ENCODE assay signal across 8 cellular contexts in the genomic region with DNA sequence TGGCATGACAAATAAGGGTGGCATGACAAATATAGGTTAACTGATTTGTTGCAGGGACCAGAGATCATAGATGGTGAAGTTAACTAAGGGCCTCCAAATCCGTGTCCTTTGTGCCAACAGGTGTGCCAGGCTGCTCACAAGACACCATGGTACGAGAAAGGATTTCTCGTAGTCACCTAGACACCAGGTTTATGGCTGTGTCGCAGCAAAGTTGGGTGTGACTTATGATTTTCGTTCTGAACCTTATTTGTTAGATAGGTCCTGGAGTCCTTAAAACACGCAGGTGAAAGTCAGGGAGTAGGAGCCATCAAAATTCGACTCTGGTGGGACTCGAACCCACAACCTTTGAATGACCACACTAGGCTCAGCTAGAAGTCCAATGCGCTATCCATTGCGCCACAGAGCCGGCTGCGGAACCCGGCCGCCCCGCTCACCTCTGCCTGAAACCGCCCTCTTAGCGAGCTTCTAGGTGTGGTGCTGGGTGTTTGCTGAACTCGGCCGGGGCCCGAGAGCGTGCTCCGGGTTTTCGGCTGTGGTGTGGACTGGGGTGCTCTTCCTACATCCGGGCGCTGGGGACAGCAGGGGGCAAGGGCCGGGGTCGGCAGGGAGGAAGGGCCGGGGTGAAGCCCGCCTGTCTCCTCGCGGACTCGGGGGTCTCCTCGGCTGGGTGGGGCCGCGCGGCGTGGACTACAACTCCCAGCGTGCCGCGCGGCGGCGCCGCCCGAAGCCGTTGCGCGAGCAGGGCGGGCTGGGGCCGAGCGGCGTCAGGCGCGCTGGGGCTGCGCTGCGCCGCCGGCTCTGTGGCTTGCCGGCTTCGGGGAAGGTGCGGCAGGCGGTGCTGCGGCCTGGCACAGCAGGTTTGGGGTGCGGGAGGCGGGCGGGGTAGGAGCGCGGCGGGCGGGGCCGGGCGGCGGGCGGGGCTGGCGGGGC. TPM values are rescaled to one million over a fixed set of nuclear protein-coding genes. Genes with fewer than 3 reads are reported as not detected.
DNase-seq lines count a peak whose midpoint lies in the region; ATAC-seq and TF ChIP-seq lines count a peak whose summit lies in the region.

Gene SLC27A4, plus strand, starts transcription at position 767 of the 930 bp plus-strand sequence. CDS start 2,606 bp downstream, outside the sequence.

- H3K4me1 ChIP-seq in suprapubic skin, result peaks cover 18% of the 10 kb centered on the region

- intact Hi-C loops in activated naive CD4-positive, alpha-beta T cell treated with anti-CD3 and anti-CD28 coated beads for 36 hours (cut with micrococcal nuclease), result loop anchor here (1.0 to 10.0 kb wide), 5 partner anchors 18 to 1485 kb away; partner anchors contain the start of genes COQ4, TOR1A, TRUB2 and URM1

- peak within 1 kb of the TSS; percentile 94 for H3K4me3 ChIP-seq in SK-N-MC
- peak within 1 kb of the TSS; percentile 70 for H3K4me3 ChIP-seq in suprapubic skin

- H3K27ac Mint-ChIP-seq in activated naive CD4-positive, alpha-beta T cell treated with anti-CD3 and anti-CD28 coated beads for 36 hours, result peak within 1 kb of the TSS; percentile 69

- H3K36me3 Mint-ChIP-seq in activated naive CD4-positive, alpha-beta T cell treated with anti-CD3 and anti-CD28 coated beads for 36 hours (ENCODE audit: low read depth), result peaks cover 4% of the 10 kb centered on the region

- DNase-seq in DMS53 treated with DMSO at 0.1 percent for 48 hours (lab: John Stamatoyannopoulos, UW; ENCODE audit: unreplicated experiment), result peak; percentile 82
- DNase-seq in Kasumi-1 (lab: John Stamatoyannopoulos, UW), result peak; percentile 44 to 57
- no peak for DNase-seq in SK-N-MC (ENCODE audit: low read depth, low spot score)
- DNase-seq in activated naive CD4-positive, alpha-beta T cell treated with anti-CD3 and anti-CD28 coated beads for 36 hours, result peak; percentile 78
- peak; percentile 86 for DNase-seq in germinal center (ENCODE audit: low spot score)
- DNase-seq in nucleus accumbens (lab: John Stamatoyannopoulos, UW), result peak in 51 of 56 donors; percentile 8 to 81 (median 53)
- peak in 1 of 2 donors; percentile 71 for DNase-seq in suprapubic skin (ENCODE audit: low spot score in 2 of 2)

- peaks cover 5% of the 10 kb centered on the region for H3K4me1 Mint-ChIP-seq in activated naive CD4-positive, alpha-beta T cell treated with anti-CD3 and anti-CD28 coated beads for 36 hours (ENCODE audit: low read depth)

- H3K27me3 ChIP-seq in suprapubic skin, result no peaks in the 10 kb centered on the region

- peak within 1 kb of the TSS; percentile 93 for H3K4me3 Mint-ChIP-seq in activated naive CD4-positive, alpha-beta T cell treated with anti-CD3 and anti-CD28 coated beads for 36 hours

- H3K36me3 ChIP-seq in SK-N-MC (ENCODE audit: insufficient read depth, low read length) (peaks cover 10% of the 10 kb centered on the region; the same call in 1 of the 2 replicates), suprapubic skin (peaks cover 24% of the 10 kb centered on the region)

- H3K9me3 Mint-ChIP-seq in activated naive CD4-positive, alpha-beta T cell treated with anti-CD3 and anti-CD28 coated beads for 36 hours, result no peaks in the 10 kb centered on the region

- H3K27me3 Mint-ChIP-seq in activated naive CD4-positive, alpha-beta T cell treated with anti-CD3 and anti-CD28 coated beads for 36 hours (ENCODE audit: low read depth), result no peaks in the 10 kb centered on the region

- TF ChIP-seq EP300 in suprapubic skin (IDR thresholded peaks at IDR 0.05), result no peak

- peak; percentile 72 for ATAC-seq in GM21717 (IDR thresholded peaks at IDR 0.05; ENCODE audit: unreplicated experiment)

- TF ChIP-seq CTCF in suprapubic skin (IDR thresholded peaks at IDR 0.05), result no peak

- H3K9ac ChIP-seq in SK-N-MC (ENCODE audit: insufficient read length), result peak within 1 kb of the TSS; percentile 77

- CTCF ChIA-PET in activated naive CD4-positive, alpha-beta T cell treated with anti-CD3 and anti-CD28 coated beads for 36 hours (lab: Charles Lee), result interaction anchor here (0.7 to 1.1 kb wide), 2 partner anchors 45 to 107 kb away, joined by 3 to 4 read pairs; no protein-coding TSS in a partner anchor

- TF ChIP-seq POLR2A in suprapubic skin (IDR thresholded peaks at IDR 0.05), result no peak

- H3K27ac ChIP-seq in SK-N-MC, result no peak within 1 kb of the TSS
- peak within 1 kb of the TSS; percentile 75 for H3K27ac ChIP-seq in suprapubic skin

- H3K9me3 ChIP-seq in SK-N-MC (ENCODE audit: low read depth, low read length) (no peaks in the 10 kb centered on the region), suprapubic skin (no peaks in the 10 kb centered on the region)

- 18% methylated on average over 19 of the region's 75 CpGs for WGBS in suprapubic skin

RNA-seq across cellular contexts. Expression of gene SLC27A4, which starts in this region (rescaled TPM):
- total RNA-seq in activated naive CD4-positive, alpha-beta T cell treated with anti-CD3 and anti-CD28 coated beads for 36 hours, result 1 to 10 TPM; 5.7 to 6.8 TPM
- total RNA-seq in suprapubic skin, result 10 to 100 TPM; 52.0 to 78.1 (median 63.0) TPM

Comparison
In these comparisons a context has a peak if more than half of its experiments do, and no peak if none do; other contexts are left out.
1. RNA of gene SLC27A4 (total RNA-seq): 52.0 to 78.1 TPM in suprapubic skin; 5.7 to 6.8 TPM in activated naive CD4-positive, alpha-beta T cell treated with anti-CD3 and anti-CD28 coated beads for 36 hours; every median in the first group is over 4 times any median in the second.